ENCODE assay signal across 9 cellular contexts in genomic region chr14:90970167-90970600, GRCh38.
DNase-seq lines count a peak whose midpoint lies in the region; ATAC-seq, FAIRE-seq and TF ChIP-seq lines count a peak whose summit lies in the region.
"Had no signal": no experiment of that assay in that cellular context is flagged by ENCODE, and none has a peak within 500 bp of the region (broad histone marks: within the 10 kb centered on the region; RNA-seq: fewer than 3 reads in every experiment).

No MANE protein-coding gene starts in this region.

- POLR2A ChIA-PET in activated B cell treated with CpG ODN at 0.5 μM for 24 hours (lab: Charles Lee), result interaction anchor here (1.7 kb wide), 1 partner anchor 91 kb away, joined by 4 read pairs; the partner anchor contains the start of gene RPS6KA5
- POLR2A ChIA-PET in WTC11 (lab: Charles Lee), result no interaction called here

- H3K4me1 Mint-ChIP-seq in activated B cell treated with CpG ODN at 0.5 μM for 24 hours (peaks cover 7% of the 10 kb centered on the region), WTC11 (no peaks in the 10 kb centered on the region)

- no peaks in the 10 kb centered on the region for H3K9me3 ChIP-seq in keratinocyte (ENCODE audit: control insufficient read depth, low read depth, low read length)
- 0 out of 2 replicates have a peak, but pooled peaks cover 3% of the 10 kb centered on the region for H3K9me3 ChIP-seq in SJCRH30 (replicated peaks)
- H3K9me3 ChIP-seq: upper lobe of right lung had no signal

- ATAC-seq in HG03354 (IDR thresholded peaks at IDR 0.05; ENCODE audit: poor library complexity, severe bottlenecking, unreplicated experiment) (peak; percentile 56), activated B cell treated with CpG ODN at 0.5 μM for 24 hours (ENCODE audit: low read depth) (no peak), WTC11 (no peak)

- FAIRE-seq in keratinocyte (lab: Jason Lieb, UNC), result no peak

- H3K27me3 Mint-ChIP-seq in activated B cell treated with CpG ODN at 0.5 μM for 24 hours, result no peaks in the 10 kb centered on the region
- H3K27me3 Mint-ChIP-seq in WTC11 (ENCODE audit: low read depth), result no peaks in the 10 kb centered on the region

- peak overlapping the region; percentile 76 for H3K27ac ChIP-seq in keratinocyte (ENCODE audit: control insufficient read depth, insufficient read depth, low read length)
- H3K27ac ChIP-seq in SJCRH30, result no peak overlapping the region
- H3K27ac ChIP-seq: upper lobe of right lung had no signal

- H3K4me3 Mint-ChIP-seq in activated B cell treated with CpG ODN at 0.5 μM for 24 hours, result no peak overlapping the region
- H3K4me3 Mint-ChIP-seq in WTC11, result no peak overlapping the region

- H3K4me2 ChIP-seq in keratinocyte (ENCODE audit: control insufficient read depth, extremely low read depth, insufficient read depth, low read depth, low read length), result peak overlapping the region; percentile 51

- H3K36me3 ChIP-seq in keratinocyte (ENCODE audit: control insufficient read depth in 2 of 2, extremely low read depth in 1 of 2, insufficient read depth in 2 of 2, low read length in 2 of 2), result no peaks in the 10 kb centered on the region
- H3K36me3 ChIP-seq in SJCRH30, result no peaks in the 10 kb centered on the region
- H3K36me3 ChIP-seq: upper lobe of right lung had no signal

- no peak overlapping the region for H2AFZ ChIP-seq in keratinocyte (ENCODE audit: control insufficient read depth, low read length)

- no peaks in the 10 kb centered on the region for H3K9me1 ChIP-seq in keratinocyte (ENCODE audit: control insufficient read depth, extremely low read depth, insufficient read depth, low read length)

- CTCF ChIA-PET in activated B cell treated with CpG ODN at 0.5 μM for 24 hours (lab: Charles Lee), result interaction anchor here (0.7 to 1.1 kb wide), 2 partner anchors 65 to 67 kb away, joined by 3 read pairs; no protein-coding TSS in a partner anchor
- CTCF ChIA-PET in WTC11 (lab: Charles Lee), result interaction anchor here (0.6 kb wide), 1 partner anchor 41 kb away, joined by 3 read pairs; no protein-coding TSS in a partner anchor

- no peaks in the 10 kb centered on the region for H3K79me2 ChIP-seq in keratinocyte (ENCODE audit: control insufficient read depth, insufficient read depth, low read length)

- H3K36me3 Mint-ChIP-seq in activated B cell treated with CpG ODN at 0.5 μM for 24 hours (ENCODE audit: low read depth) (peaks cover 37% of the 10 kb centered on the region), WTC11 (0 out of 2 replicates have a peak, but pooled peaks cover 2% of the 10 kb centered on the region)

- H3K4me3 ChIP-seq in keratinocyte (ENCODE audit: control insufficient read depth in 2 of 3, extremely low read depth in 1 of 3, insufficient read depth in 2 of 3, low read depth in 1 of 3, low read length in 3 of 3) (no peak overlapping the region), SJCRH30 (no peak overlapping the region)
- H3K4me3 ChIP-seq: upper lobe of right lung had no signal

- no peaks in the 10 kb centered on the region for H3K27me3 ChIP-seq in keratinocyte (ENCODE audit: control insufficient read depth, extremely low read depth, insufficient read depth, low read length)
- no peaks in the 10 kb centered on the region for H3K27me3 ChIP-seq in SJCRH30
- H3K27me3 ChIP-seq: upper lobe of right lung had no signal

- dilution Hi-C loops in keratinocyte (cut with MboI; ENCODE audit: extremely low pct_ligation_motif_present, low sequenced_read_pairs), result no loop called here

- peaks cover 11% of the 10 kb centered on the region for H3K4me1 ChIP-seq in keratinocyte (ENCODE audit: control insufficient read depth, extremely low read depth, insufficient read depth, low read length)
- H3K4me1 ChIP-seq in SJCRH30, result no peaks in the 10 kb centered on the region

- H4K20me1 ChIP-seq in keratinocyte (ENCODE audit: control insufficient read depth, extremely low read depth, insufficient read depth, low read length), result no peaks in the 10 kb centered on the region

- H3K9me3 Mint-ChIP-seq in activated B cell treated with CpG ODN at 0.5 μM for 24 hours (no peaks in the 10 kb centered on the region), WTC11 (peaks cover 11% of the 10 kb centered on the region)

- TF ChIP-seq CTCF in GM10266 (IDR thresholded peaks at IDR 0.05; ENCODE audit: control insufficient read depth, insufficient read depth, low read depth, missing control alignments) (no peak), activated B cell treated with CpG ODN at 0.5 μM for 24 hours (IDR thresholded peaks at IDR 0.05) (no peak), keratinocyte (optimal IDR thresholded peaks at IDR 0.05 in 1 of 3, IDR thresholded peaks at IDR 0.05 in 1 of 3, conservative IDR thresholded peaks at IDR 0.05 in 1 of 3; ENCODE audit: extremely low read depth in 1 of 3, insufficient read depth in 2 of 3, low read length in 3 of 3) (no peak), WTC11 (IDR thresholded peaks at IDR 0.05) (no peak)

- H3K27ac Mint-ChIP-seq in activated B cell treated with CpG ODN at 0.5 μM for 24 hours (peak overlapping the region; percentile 69), WTC11 (no peak overlapping the region)

- intact Hi-C loops in activated B cell treated with CpG ODN at 0.5 μM for 24 hours (cut with micrococcal nuclease), result no loop called here

- peak; percentile 23 for DNase-seq in GM10266 (ENCODE audit: extremely low spot score)
- DNase-seq in activated B cell treated with CpG ODN at 0.5 μM for 24 hours, result no peak
- no peak for DNase-seq in keratinocyte (ENCODE audit: low read depth, low spot score)
- DNase-seq in stimulated activated naive CD4-positive, alpha-beta T cell treated with Interleukin-2 at 50 U/mL for 16 hours (lab: John Stamatoyannopoulos, UW), result no peak
- DNase-seq in WTC11 (ENCODE audit: low spot score), result no peak
- no peak for DNase-seq in SJCRH30
- no peak for DNase-seq in putamen (ENCODE audit: low spot score)
- DNase-seq: upper lobe of right lung had no signal

- no peak overlapping the region for H3K9ac ChIP-seq in keratinocyte (ENCODE audit: control insufficient read depth, extremely low read depth, insufficient read depth, low read length)

TF ChIP-seq in WTC11, 78 proteins besides CTCF, POLR2A, EP300 and RAD21:
- no peak for TF ChIP-seq FOXP1 (CRISPR knock-in tag; IDR thresholded peaks at IDR 0.05; ENCODE audit: borderline replicate concordance)
- TF ChIP-seq NR2C2 (CRISPR knock-in tag; IDR thresholded peaks at IDR 0.05), result no peak
- TF ChIP-seq NFE2L1 (CRISPR knock-in tag; IDR thresholded peaks at IDR 0.05), result no peak
- no peak for TF ChIP-seq TEAD1 (CRISPR knock-in tag; IDR thresholded peaks at IDR 0.05)
- TF ChIP-seq CDX4 (CRISPR knock-in tag; IDR thresholded peaks at IDR 0.05; ENCODE audit: borderline replicate concordance), result no peak
- no peak for TF ChIP-seq ZNF671 (CRISPR knock-in tag; IDR thresholded peaks at IDR 0.05)
- no peak for TF ChIP-seq ATF1 (CRISPR knock-in tag; IDR thresholded peaks at IDR 0.05)
- TF ChIP-seq PRRX2 (CRISPR knock-in tag; IDR thresholded peaks at IDR 0.05), result no peak
- TF ChIP-seq NFATC4 (CRISPR knock-in tag; IDR thresholded peaks at IDR 0.05), result no peak
